In genomic region chr5:123511648-123512605, GRCh38 we compare ENCODE assay signal across 1 cellular context.
TF ChIP-seq lines count a peak whose summit lies in the region.

CSNK1G3 (plus strand) TSS chr5:123512177; CDS start chr5:123545664, 33,487 bp downstream.

TF ChIP-seq in K562, 482 proteins besides CTCF, POLR2A, EP300 and RAD21 (continued from another document and continues in another):
- TF ChIP-seq MBD1 (CRISPR knock-in tag; IDR thresholded peaks at IDR 0.05) (no peak), CUX1 (CRISPR knock-in tag; IDR thresholded peaks at IDR 0.05) (no peak), ZNF407 (IDR thresholded peaks at IDR 0.05; ENCODE audit: low read depth) (no peak), ZNF282 (CRISPR knock-in tag; IDR thresholded peaks at IDR 0.05) (no peak), SAFB (IDR thresholded peaks at IDR 0.05; ENCODE audit: borderline replicate concordance, low read depth, low read length) (no peak), ATF6 (CRISPR knock-in tag; IDR thresholded peaks at IDR 0.05) (0 out of 2 replicates have a peak, but pooled peaks have one; percentile 41), ZBTB11 (CRISPR knock-in tag; IDR thresholded peaks at IDR 0.05) (peak in 2 of 3 experiments; percentile 57 to 94; a peak in 2 of 6 replicates), SETDB1 (IDR thresholded peaks at IDR 0.05; ENCODE audit: low read length) (no peak), CC2D1A (IDR thresholded peaks at IDR 0.05) (peak; percentile 90; the same call in 1 of the 2 replicates), PTTG1 (tag; IDR thresholded peaks at IDR 0.05; ENCODE audit: low read depth) (no peak), POU5F1 (IDR thresholded peaks at IDR 0.05; ENCODE audit: borderline replicate concordance, low read depth, low read length, partially characterized antibody) (no peak), ZNF785 (CRISPR knock-in tag; IDR thresholded peaks at IDR 0.05) (no peak), FOXK2 (conservative IDR thresholded peaks at IDR 0.05 in 1 of 2, IDR thresholded peaks at IDR 0.05 in 1 of 2; ENCODE audit: low read depth in 2 of 2) (peak; percentile 53 to 58; a peak in 3 of 4 replicates), SMAD4 (CRISPR knock-in tag; conservative IDR thresholded peaks at IDR 0.05) (peak; percentile 51), SMARCA4 (IDR thresholded peaks at IDR 0.05) (no peak), TAL1 (IDR thresholded peaks at IDR 0.05) (no peak), ZNF121 (CRISPR knock-in tag; conservative IDR thresholded peaks at IDR 0.05) (no peak), PRMT5 (CRISPR knock-in tag; IDR thresholded peaks at IDR 0.05) (no peak), ZBTB49 (CRISPR knock-in tag; IDR thresholded peaks at IDR 0.05; ENCODE audit: borderline replicate concordance) (no peak), ETV6 (IDR thresholded peaks at IDR 0.05; ENCODE audit: borderline replicate concordance in 1 of 2, low read depth in 2 of 2, low read length in 1 of 2) (no peak; a peak in 1 of 4 replicates), ETV6 (CRISPR knock-in tag; IDR thresholded peaks at IDR 0.05; ENCODE audit: borderline replicate concordance) (no peak), JUNB (CRISPR knock-in tag; conservative IDR thresholded peaks at IDR 0.05) (no peak), HMGN3 (IDR thresholded peaks at IDR 0.05; ENCODE audit: borderline replicate concordance, extremely low read depth, insufficient read length, low read depth, low read length) (peak; percentile 41), ZNF764 (CRISPR knock-in tag; IDR thresholded peaks at IDR 0.05; ENCODE audit: low read depth) (no peak), ATF2 (CRISPR knock-in tag; IDR thresholded peaks at IDR 0.05) (no peak), POLR2G (IDR thresholded peaks at IDR 0.05; ENCODE audit: low read depth, low read length) (peak; percentile 87), MEF2A (IDR thresholded peaks at IDR 0.05; ENCODE audit: control insufficient read depth, low read depth, low read length) (no peak), SRSF9 (IDR thresholded peaks at IDR 0.05; ENCODE audit: borderline replicate concordance, low read depth, low read length) (no peak), ZC3H8 (IDR thresholded peaks at IDR 0.05) (no peak)
